ENCODE assay signal across 12 cellular contexts in the genomic region with DNA sequence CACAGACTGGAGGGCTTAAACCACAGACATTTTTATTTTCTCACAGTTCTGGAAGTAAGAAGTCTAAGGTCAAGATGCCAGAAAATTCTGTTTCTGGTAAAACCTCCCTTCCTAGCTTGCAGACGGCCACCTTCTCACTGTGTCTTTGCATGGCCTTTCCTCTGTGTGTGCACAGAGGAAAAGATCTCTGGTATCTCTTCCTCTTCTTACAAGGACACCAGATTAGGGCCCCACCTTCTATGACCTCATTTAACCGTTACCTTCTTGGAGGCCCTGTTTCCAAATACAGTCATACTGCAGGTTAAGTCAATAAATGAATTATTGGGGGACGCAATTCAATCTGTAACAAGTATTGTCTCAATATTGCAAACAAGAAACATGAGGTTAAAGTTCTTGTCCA.
DNase-seq lines count a peak whose midpoint lies in the region; ATAC-seq, FAIRE-seq and TF ChIP-seq lines count a peak whose summit lies in the region.
"Had no signal": no experiment of that assay in that cellular context is flagged by ENCODE, and none has a peak within 500 bp of the region (broad histone marks: within the 10 kb centered on the region; RNA-seq: fewer than 3 reads in every experiment).

No MANE protein-coding gene starts in this region.

- H2AFZ ChIP-seq in K562 (ENCODE audit: low read depth, low read length) = 0 out of 2 replicates have a peak overlapping the region, but pooled peaks have one; percentile 5

- H3K27me3 Mint-ChIP-seq in Calu3 (ENCODE audit: unreplicated experiment) = no peaks in the 10 kb centered on the region
- no peaks in the 10 kb centered on the region for H3K27me3 Mint-ChIP-seq in activated naive CD4-positive, alpha-beta T cell treated with anti-CD3 and anti-CD28 coated beads, Interleukin-2, amount 10 ng/mL, durations not matched to agents 7 days and 5 days

- H3K36me3 ChIP-seq in K562 (ENCODE audit: control insufficient read depth, insufficient read depth, low read length) = peaks cover 3% of the 10 kb centered on the region; the same call in 1 of the 3 replicates
- H3K36me3 ChIP-seq: prostate gland had no signal

- H3K9me1 ChIP-seq in K562 (ENCODE audit: control insufficient read depth, insufficient read depth, low read length) = no peaks in the 10 kb centered on the region

- H3K4me3 Mint-ChIP-seq in Calu3 (ENCODE audit: low read depth, unreplicated experiment) = no peak overlapping the region
- no peak overlapping the region for H3K4me3 Mint-ChIP-seq in activated naive CD4-positive, alpha-beta T cell treated with anti-CD3 and anti-CD28 coated beads, Interleukin-2, amount 10 ng/mL, durations not matched to agents 7 days and 5 days

- no peak for TF ChIP-seq POLR2A in K562 (conservative IDR thresholded peaks at IDR 0.05)

- H3K79me2 ChIP-seq in K562 (ENCODE audit: control insufficient read depth, insufficient read depth, low read length) = no peaks in the 10 kb centered on the region

- no peaks in the 10 kb centered on the region for H3K9me3 ChIP-seq in K562 (replicated peaks; ENCODE audit: control insufficient read depth, insufficient read depth, low read depth, low read length)
- H3K9me3 ChIP-seq: prostate gland had no signal

- no peaks in the 10 kb centered on the region for H3K27me3 ChIP-seq in K562 (ENCODE audit: control insufficient read depth in 2 of 2, insufficient read depth in 2 of 2, low read length in 2 of 2)

- POLR2A ChIA-PET in K562 (lab: Yijun Ruan, JAX) = no interaction called here

- H3K9me3 Mint-ChIP-seq in Calu3 (ENCODE audit: low read depth, unreplicated experiment) = no peaks in the 10 kb centered on the region
- H3K9me3 Mint-ChIP-seq in activated naive CD4-positive, alpha-beta T cell treated with anti-CD3 and anti-CD28 coated beads, Interleukin-2, amount 10 ng/mL, durations not matched to agents 7 days and 5 days = no peaks in the 10 kb centered on the region

- intact Hi-C loops in K562 (cut with micrococcal nuclease) (loop anchor here (5.0 to 10.0 kb wide), 2 partner anchors 87 to 589 kb away; no protein-coding TSS in a partner anchor), Calu3 (cut with micrococcal nuclease; ENCODE audit: unreplicated experiment) (no loop called here)

- peak; percentile 29 for ATAC-seq in GM18861 (IDR thresholded peaks at IDR 0.05; ENCODE audit: unreplicated experiment)
- peak; percentile 49 for ATAC-seq in GM21576 (IDR thresholded peaks at IDR 0.05; ENCODE audit: unreplicated experiment)
- peak; percentile 49 for ATAC-seq in HG03342 (IDR thresholded peaks at IDR 0.05; ENCODE audit: unreplicated experiment)
- peak; percentile 74 for ATAC-seq in K562

- no peaks in the 10 kb centered on the region for H3K36me3 Mint-ChIP-seq in Calu3 (ENCODE audit: insufficient read depth, unreplicated experiment)
- H3K36me3 Mint-ChIP-seq in activated naive CD4-positive, alpha-beta T cell treated with anti-CD3 and anti-CD28 coated beads, Interleukin-2, amount 10 ng/mL, durations not matched to agents 7 days and 5 days = peaks cover 10% of the 10 kb centered on the region

- no peaks in the 10 kb centered on the region for H4K20me1 ChIP-seq in K562 (replicated peaks; ENCODE audit: control insufficient read depth, insufficient read depth, low read length)

- H3K4me3 ChIP-seq in K562 = no peak overlapping the region
- H3K4me3 ChIP-seq: prostate gland had no signal

- in situ Hi-C loops in K562 (cut with MboI) = loop anchor here (5.0 to 10.0 kb wide), 4 partner anchors 157 to 1331 kb away; no protein-coding TSS in a partner anchor

- H3K4me1 Mint-ChIP-seq in Calu3 (ENCODE audit: low read depth, unreplicated experiment) = no peaks in the 10 kb centered on the region
- peaks cover 8% of the 10 kb centered on the region for H3K4me1 Mint-ChIP-seq in activated naive CD4-positive, alpha-beta T cell treated with anti-CD3 and anti-CD28 coated beads, Interleukin-2, amount 10 ng/mL, durations not matched to agents 7 days and 5 days

- DNase-seq in K562 (ENCODE audit: extremely low read depth in 1 of 4, low spot score in 3 of 4) (no peak), amygdala (lab: John Stamatoyannopoulos, UW) (no peak), C1 segment of cervical spinal cord (lab: John Stamatoyannopoulos, UW) (no peak), Calu3 (no peak)
- no peak for DNase-seq in activated naive CD4-positive, alpha-beta T cell treated with anti-CD3 and anti-CD28 coated beads, Interleukin-2, amount 10 ng/mL, durations not matched to agents 7 days and 5 days
- DNase-seq: DMS79 treated with DMSO at 0.1 percent for 48 hours, NCI-H510A had no signal

- no TSS peak for BruUV-seq in K562 (replicated peaks; lab: Mats Ljungman, UMichigan)
- BruUV-seq in Calu3 (replicated peaks; lab: Mats Ljungman, UMichigan) = no TSS peak

- TF ChIP-seq EP300 in K562 (IDR thresholded peaks at IDR 0.05; ENCODE audit: low read length) = no peak

- TF ChIP-seq CTCF in K562 (IDR thresholded peaks at IDR 0.05 in 2 of 3, conservative IDR thresholded peaks at IDR 0.05 in 1 of 3; ENCODE audit: insufficient read depth in 2 of 3, low read depth in 1 of 3, low read length in 3 of 3) = no peak
- TF ChIP-seq CTCF in Calu3 (IDR thresholded peaks at IDR 0.05; ENCODE audit: unreplicated experiment) = no peak

- CTCF ChIA-PET in K562 (lab: Yijun Ruan, JAX; ENCODE audit: low intra/inter-chr PET ratio) = no interaction called here
- CTCF ChIA-PET in Calu3 (lab: Charles Lee) = no interaction called here
- CTCF ChIA-PET in activated naive CD4-positive, alpha-beta T cell treated with anti-CD3 and anti-CD28 coated beads, Interleukin-2, amount 10 ng/mL, durations not matched to agents 7 days and 5 days (lab: Charles Lee) = interaction anchor here (1.0 to 1.7 kb wide), 3 partner anchors 15 to 670 kb away, joined by 3 to 4 read pairs (median 3); no protein-coding TSS in a partner anchor

- H3K4me2 ChIP-seq in K562 (ENCODE audit: insufficient read depth, low read length) = no peak overlapping the region

- H3K9ac ChIP-seq in K562 (ENCODE audit: insufficient read depth in 1 of 2, low read depth in 2 of 2, low read length in 2 of 2) = no peak overlapping the region

- H3K27ac Mint-ChIP-seq in Calu3 (ENCODE audit: unreplicated experiment) = no peak overlapping the region
- H3K27ac Mint-ChIP-seq in activated naive CD4-positive, alpha-beta T cell treated with anti-CD3 and anti-CD28 coated beads, Interleukin-2, amount 10 ng/mL, durations not matched to agents 7 days and 5 days = no peak overlapping the region

- WGBS in K562 (ENCODE audit: insufficient coverage, low coverage, missing lambda C conversion rate) = 28% methylated on average over 3 of the region's 3 CpGs

- no peak; a peak in 1 of 4 replicates for TF ChIP-seq RAD21 in K562 (CRISPR knock-in tag; conservative IDR thresholded peaks at IDR 0.05 in 1 of 2, IDR thresholded peaks at IDR 0.05 in 1 of 2)

- H3K4me1 ChIP-seq in K562 (replicated peaks in 1 of 2; ENCODE audit: control insufficient read depth in 2 of 2, insufficient read depth in 2 of 2, low read length in 2 of 2) = peaks cover 8 to 15% of the 10 kb centered on the region in 2 experiments
- H3K4me1 ChIP-seq: prostate gland had no signal

- FAIRE-seq in K562 (lab: Jason Lieb, UNC) = peak; percentile 68
- FAIRE-seq: keratinocyte had no signal

- no peak overlapping the region; the same call in 2 of the 3 replicates for H3K27ac ChIP-seq in K562 (ENCODE audit: extremely low read depth, low read depth, low read length)
- H3K27ac ChIP-seq: prostate gland had no signal

TF ChIP-seq in K562, 482 proteins besides CTCF, POLR2A, EP300 and RAD21 (continues in another document):
- TF ChIP-seq, protein P1, sequence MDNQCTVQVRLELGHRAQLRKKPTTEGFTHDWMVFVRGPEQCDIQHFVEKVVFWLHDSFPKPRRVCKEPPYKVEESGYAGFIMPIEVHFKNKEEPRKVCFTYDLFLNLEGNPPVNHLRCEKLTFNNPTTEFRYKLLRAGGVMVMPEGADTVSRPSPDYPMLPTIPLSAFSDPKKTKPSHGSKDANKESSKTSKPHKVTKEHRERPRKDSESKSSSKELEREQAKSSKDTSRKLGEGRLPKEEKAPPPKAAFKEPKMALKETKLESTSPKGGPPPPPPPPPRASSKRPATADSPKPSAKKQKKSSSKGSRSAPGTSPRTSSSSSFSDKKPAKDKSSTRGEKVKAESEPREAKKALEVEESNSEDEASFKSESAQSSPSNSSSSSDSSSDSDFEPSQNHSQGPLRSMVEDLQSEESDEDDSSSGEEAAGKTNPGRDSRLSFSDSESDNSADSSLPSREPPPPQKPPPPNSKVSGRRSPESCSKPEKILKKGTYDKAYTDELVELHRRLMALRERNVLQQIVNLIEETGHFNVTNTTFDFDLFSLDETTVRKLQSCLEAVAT (IDR thresholded peaks at IDR 0.05) = no peak
- TF ChIP-seq CTBP1 (IDR thresholded peaks at IDR 0.05; ENCODE audit: borderline replicate concordance) (0 out of 2 replicates have a peak, but pooled peaks have one; percentile 17), CBFA2T2 (conservative IDR thresholded peaks at IDR 0.05) (no peak), RCOR1 (IDR thresholded peaks at IDR 0.05; ENCODE audit: borderline replicate concordance in 1 of 2, low read depth in 2 of 2, low read length in 2 of 2) (no peak), JUN (IDR thresholded peaks at IDR 0.05; ENCODE audit: borderline replicate concordance, low read depth, low read length) (0 out of 2 replicates have a peak, but pooled peaks have one; percentile 26), JUN (CRISPR knock-in tag; IDR thresholded peaks at IDR 0.05; ENCODE audit: borderline replicate concordance) (no peak), ZBTB1 (CRISPR knock-in tag; IDR thresholded peaks at IDR 0.05; ENCODE audit: borderline replicate concordance, low read depth) (no peak), LEF1 (IDR thresholded peaks at IDR 0.05) (no peak), DMBX1 (CRISPR knock-in tag; IDR thresholded peaks at IDR 0.05; ENCODE audit: borderline replicate concordance) (no peak), GABPA (tag; conservative IDR thresholded peaks at IDR 0.05; ENCODE audit: low read depth) (no peak)
